Comparison of ENCODE assay signal across 1 cellular context in genomic region chr5:178192244-178192643, GRCh38.
TF ChIP-seq lines count a peak whose summit lies in the region.

No MANE protein-coding gene starts in this region.

TF ChIP-seq in H1, 55 proteins besides CTCF, POLR2A, EP300 and RAD21:
- TF ChIP-seq SP4 (IDR thresholded peaks at IDR 0.05; ENCODE audit: low read length) (no peak), RXRA (IDR thresholded peaks at IDR 0.05; ENCODE audit: insufficient read depth, low read depth, low read length) (no peak), EZH2 (IDR thresholded peaks at IDR 0.05; ENCODE audit: low read depth, low read length, severe bottlenecking) (no peak), TCF12 (IDR thresholded peaks at IDR 0.05; ENCODE audit: low read depth, low read length) (no peak), TAF1 (IDR thresholded peaks at IDR 0.05; ENCODE audit: low read depth, low read length) (no peak), YY1 (IDR thresholded peaks at IDR 0.05; ENCODE audit: low read depth, low read length) (no peak)
